Comparison of ENCODE assay signal across 9 cellular contexts in genomic region chr17:78289802-78290363, GRCh38. TPM values are rescaled to one million over a fixed set of nuclear protein-coding genes. Genes with fewer than 3 reads are reported as not detected.
DNase-seq lines count a peak whose midpoint lies in the region; ATAC-seq and TF ChIP-seq lines count a peak whose summit lies in the region.
"Had no signal": no experiment of that assay in that cellular context is flagged by ENCODE, and none has a peak within 500 bp of the region (broad histone marks: within the 10 kb centered on the region; RNA-seq: fewer than 3 reads in every experiment).

No MANE protein-coding gene starts in this region.

- intact Hi-C loops in heart left ventricle (cut with DNase I): loop anchor here (1.0 to 10.0 kb wide), 10 partner anchors 52 to 133 kb away; partner anchors contain the start of gene SOCS3 (in 5 of the 10)
- intact Hi-C loops in aorta (cut with DNase I): loop anchor here (2.0 to 5.0 kb wide), 3 partner anchors 69 to 133 kb away; no protein-coding TSS in a partner anchor

- H3K27ac ChIP-seq in heart left ventricle (no peak overlapping the region), aorta (ENCODE audit: low read depth in 1 of 2, low read length in 2 of 2) (no peak overlapping the region)

- DNase-seq in GM12864 (ENCODE audit: low read depth): peak; percentile 62
- DNase-seq in NCI-H146 (lab: John Stamatoyannopoulos, UW): peak; percentile 80
- peak; percentile 51 to 80 for DNase-seq in SW 1271 (lab: John Stamatoyannopoulos, UW)
- DNase-seq in activated naive CD8-positive, alpha-beta T cell treated with anti-CD3 and anti-CD28 coated beads, Interleukin-2, amount 50 U/mL, for 16 hours (ENCODE audit: low read depth, low spot score): peak; percentile 44
- peak; percentile 81 to 85 (median 84) for DNase-seq in heart left ventricle
- DNase-seq in pulmonary artery endothelial cell (ENCODE audit: low read depth, low spot score): peak; percentile 72
- DNase-seq in aorta: peak; percentile 88 to 91

- WGBS in heart left ventricle, 4 donors: 28 to 31% (median 31%) methylated on average over 15 of the region's 15 CpGs
- whole genome bisulfite sequencing in aorta, 2 donors: 26% methylated on average over 15 of the region's 15 CpGs

- peak; percentile 79 to 93 (median 92) for ATAC-seq in heart left ventricle
- peak; percentile 90 for ATAC-seq in aorta (ENCODE audit: low FRiP score)
- ATAC-seq in HG02852 (IDR thresholded peaks at IDR 0.05; ENCODE audit: unreplicated experiment): no peak

- peak; percentile 91 for TF ChIP-seq CTCF in GM12864 (IDR thresholded peaks at IDR 0.05; ENCODE audit: low read depth, low read length, missing control alignments)
- peak; percentile 54 to 83 (median 72) for TF ChIP-seq CTCF in heart left ventricle (IDR thresholded peaks at IDR 0.05)

- H3K4me3 ChIP-seq in GM12864 (ENCODE audit: low read depth, low read length) (no peak overlapping the region), heart left ventricle (no peak overlapping the region), aorta (ENCODE audit: low read length in 2 of 2) (no peak overlapping the region)

- TF ChIP-seq POLR2A in heart left ventricle (IDR thresholded peaks at IDR 0.05): no peak

- no peaks in the 10 kb centered on the region for H3K27me3 ChIP-seq in heart left ventricle
- no peaks in the 10 kb centered on the region for H3K27me3 ChIP-seq in aorta (ENCODE audit: control insufficient read depth in 1 of 2, insufficient read depth in 2 of 2, low read length in 1 of 2)

- H3K9me3 ChIP-seq in heart left ventricle: no peaks in the 10 kb centered on the region
- H3K9me3 ChIP-seq in aorta (ENCODE audit: control insufficient read depth, low read length): no peaks in the 10 kb centered on the region

- H3K4me1 ChIP-seq in heart left ventricle (peaks cover 0 to 22% (median 4%) of the 10 kb centered on the region in 12 donors), aorta (ENCODE audit: control insufficient read depth in 1 of 2, insufficient read depth in 2 of 2, low read length in 2 of 2) (no peaks in the 10 kb centered on the region)

- H3K36me3 ChIP-seq in heart left ventricle (no peaks in the 10 kb centered on the region), aorta (ENCODE audit: control insufficient read depth in 1 of 2, insufficient read depth in 2 of 2, low read length in 1 of 2) (no peaks in the 10 kb centered on the region)

RNA-seq across cellular contexts. Expression of gene TMEM235, which starts 58.5 kb away (rescaled TPM):
- not detected for total RNA-seq in heart left ventricle
- not detected for polyA plus RNA-seq in heart left ventricle
- 0.21 TPM in 1 of 2 replicates, not detected in the other for total RNA-seq in pulmonary artery endothelial cell
- not detected for total RNA-seq in aorta
- polyA plus RNA-seq in aorta: not detected
- total RNA-seq: mononuclear cell had no signal
